ENCODE assay signal across 8 cellular contexts in the genomic region with DNA sequence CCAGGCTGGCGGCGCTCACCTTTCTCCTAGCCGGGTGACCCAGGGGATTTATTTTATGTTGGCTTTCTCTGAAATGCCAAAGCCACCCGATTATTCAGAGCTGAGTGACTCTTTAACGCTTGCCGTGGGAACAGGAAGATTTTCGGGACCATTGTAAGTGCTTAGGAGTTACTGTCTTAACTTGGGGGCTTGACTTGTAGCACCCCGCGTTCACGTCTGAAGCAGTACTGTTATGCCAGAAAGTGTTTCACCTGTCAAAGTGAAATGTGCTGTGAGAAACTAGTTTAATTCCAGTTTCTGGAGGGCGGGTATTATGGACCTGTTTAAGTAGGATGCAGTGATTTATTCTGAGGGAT. TPM values are rescaled to one million over a fixed set of nuclear protein-coding genes. Genes with fewer than 3 reads are reported as not detected.
DNase-seq lines count a peak whose midpoint lies in the region; ATAC-seq, FAIRE-seq and TF ChIP-seq lines count a peak whose summit lies in the region.

No MANE protein-coding gene starts in this region.

- H3K79me2 ChIP-seq in GM12878 (ENCODE audit: control insufficient read depth, insufficient read depth, low read length): peaks cover 29% of the 10 kb centered on the region

- peak overlapping the region; percentile 81 for H3K27ac Mint-ChIP-seq in Calu3 (ENCODE audit: unreplicated experiment)

- ATAC-seq in HG03159 (IDR thresholded peaks at IDR 0.05; ENCODE audit: unreplicated experiment) (peak; percentile 1), GM12878 (no peak), lower lobe of right lung (no peak), upper lobe of right lung (no peak), HG02610 (IDR thresholded peaks at IDR 0.05; ENCODE audit: unreplicated experiment) (no peak)

- no peak for TF ChIP-seq RAD21 in GM12878 (IDR thresholded peaks at IDR 0.05; ENCODE audit: insufficient read depth, low read depth, low read length)

- H2AFZ ChIP-seq in GM12878 (ENCODE audit: control insufficient read depth, low read depth, low read length): peak overlapping the region; percentile 96

- 2% methylated on average over 11 of the region's 11 CpGs for WGBS in GM12878 (ENCODE audit: insufficient coverage, insufficient replicate concordance, low lambda C conversion rate, missing lambda C conversion rate)

- peak overlapping the region; percentile 88 for H3K4me2 ChIP-seq in GM12878 (ENCODE audit: control insufficient read depth, insufficient read depth)

- H3K4me3 ChIP-seq in GM12878: peak overlapping the region; percentile 87
- H3K4me3 ChIP-seq in lower lobe of right lung: peak overlapping the region; percentile 97
- peak overlapping the region; percentile 95 for H3K4me3 ChIP-seq in upper lobe of right lung

- peaks cover 9% of the 10 kb centered on the region for H3K4me1 ChIP-seq in GM12878 (ENCODE audit: control insufficient read depth, insufficient read depth, low read length)
- peaks cover 32% of the 10 kb centered on the region for H3K4me1 ChIP-seq in lower lobe of right lung
- peaks cover 29% of the 10 kb centered on the region for H3K4me1 ChIP-seq in upper lobe of right lung

- no peaks in the 10 kb centered on the region; a peak in 1 of 4 replicates for H3K36me3 ChIP-seq in GM12878 (ENCODE audit: control insufficient read depth in 2 of 2, insufficient read depth in 2 of 2, low read length in 1 of 2)
- peaks cover 50% of the 10 kb centered on the region for H3K36me3 ChIP-seq in lower lobe of right lung
- peaks cover 33% of the 10 kb centered on the region for H3K36me3 ChIP-seq in upper lobe of right lung

- DNase-seq in Calu3 (no peak), GM12878 (ENCODE audit: low read depth, low spot score) (no peak), lower lobe of right lung (no peak), upper lobe of right lung (no peak), GM03348 (ENCODE audit: low spot score) (no peak), NCI-H69 (lab: John Stamatoyannopoulos, UW) (no peak)

- no peaks in the 10 kb centered on the region for H4K20me1 ChIP-seq in GM12878 (ENCODE audit: control insufficient read depth, insufficient read depth)

- POLR2A ChIA-PET in GM12878 (lab: Charles Lee): interaction anchor here (0.5 to 3.6 kb wide), 10 partner anchors 9 to 191 kb away, joined by 3 to 38 read pairs (median 4); a partner anchor contains a TSS

- H3K27me3 Mint-ChIP-seq in Calu3 (ENCODE audit: unreplicated experiment): no peaks in the 10 kb centered on the region

- no peak for TF ChIP-seq POLR2A in GM12878 (IDR thresholded peaks at IDR 0.05; ENCODE audit: low read depth, low read length)

- FAIRE-seq in GM12878 (lab: Jason Lieb, UNC): no peak

- intact Hi-C loops in Calu3 (cut with micrococcal nuclease; ENCODE audit: unreplicated experiment) (no loop called here), GM12878 (cut with micrococcal nuclease; ENCODE audit: unreplicated experiment) (loop anchor here (1.0 kb wide), 1 partner anchor 22 kb away; a partner anchor contains a TSS), lower lobe of right lung (cut with DNase I) (no loop called here), upper lobe of right lung (cut with DNase I) (no loop called here)

- RAD21 ChIA-PET in GM12878 (lab: Charles Lee; ENCODE audit: unreplicated experiment): interaction anchor here (0.7 to 3.9 kb wide), 16 partner anchors 10 to 349 kb away, joined by 3 to 51 read pairs (median 5); a partner anchor contains a TSS

- peaks cover 16% of the 10 kb centered on the region for H3K4me1 Mint-ChIP-seq in Calu3 (ENCODE audit: low read depth, unreplicated experiment)

- peak overlapping the region; percentile 82 for H3K4me3 Mint-ChIP-seq in Calu3 (ENCODE audit: low read depth, unreplicated experiment)

- H3K9ac ChIP-seq in GM12878 (ENCODE audit: control insufficient read depth, insufficient read depth, low read length): peak overlapping the region; percentile 93

- no peak for TF ChIP-seq CTCF in Calu3 (IDR thresholded peaks at IDR 0.05; ENCODE audit: unreplicated experiment)
- no peak for TF ChIP-seq CTCF in GM12878 (IDR thresholded peaks at IDR 0.05 in 2 of 3, conservative IDR thresholded peaks at IDR 0.05 in 1 of 3; ENCODE audit: control insufficient read depth in 2 of 3, extremely low read depth in 1 of 3, insufficient read depth in 1 of 3, low read depth in 3 of 3, low read length in 3 of 3)
- no peak for TF ChIP-seq CTCF in lower lobe of right lung (IDR thresholded peaks at IDR 0.05)
- no peak for TF ChIP-seq CTCF in upper lobe of right lung (IDR thresholded peaks at IDR 0.05)

- SMC1A ChIA-PET in GM12878 (lab: Charles Lee; ENCODE audit: uncharacterized antibody, unreplicated experiment): interaction anchor here (1.4 to 3.9 kb wide), 4 partner anchors 12 to 21 kb away, joined by 3 to 29 read pairs (median 8); a partner anchor contains a TSS

- H3K27me3 ChIP-seq in GM12878 (replicated peaks in 1 of 2; ENCODE audit: control insufficient read depth in 2 of 2, insufficient read depth in 2 of 2, low read length in 1 of 2) (no peaks in the 10 kb centered on the region), lower lobe of right lung (ENCODE audit: low read depth) (no peaks in the 10 kb centered on the region), upper lobe of right lung (no peaks in the 10 kb centered on the region)

- no peak for TF ChIP-seq EP300 in GM12878 (IDR thresholded peaks at IDR 0.05; ENCODE audit: borderline replicate concordance in 1 of 2, control insufficient read depth in 1 of 2, low read depth in 2 of 2, low read length in 2 of 2)

- no peaks in the 10 kb centered on the region for H3K9me3 ChIP-seq in GM12878 (replicated peaks; ENCODE audit: control insufficient read depth, insufficient read depth, low read length)
- no peaks in the 10 kb centered on the region for H3K9me3 ChIP-seq in lower lobe of right lung
- H3K9me3 ChIP-seq in upper lobe of right lung: no peaks in the 10 kb centered on the region

- peaks cover 30% of the 10 kb centered on the region for H3K36me3 Mint-ChIP-seq in Calu3 (ENCODE audit: insufficient read depth, unreplicated experiment)

- CTCF ChIA-PET in Calu3 (lab: Charles Lee) (interaction anchor here (1.0 to 1.2 kb wide), 2 partner anchors 22 to 300 kb away, joined by 3 to 5 read pairs; a partner anchor contains a TSS), GM12878 (lab: Yijun Ruan, JAX) (interaction anchor here (0.7 to 5.3 kb wide), 7 partner anchors 9 to 71 kb away, joined by 3 to 48 read pairs (median 9); a partner anchor contains a TSS)

- in situ Hi-C loops in GM12878 (cut with MboI): no loop called here

- H3K27ac ChIP-seq in GM12878 (ENCODE audit: control insufficient read depth, insufficient read depth): peak overlapping the region; percentile 73
- peak overlapping the region; percentile 98 for H3K27ac ChIP-seq in lower lobe of right lung
- H3K27ac ChIP-seq in upper lobe of right lung: peak overlapping the region; percentile 97

- H3K9me3 Mint-ChIP-seq in Calu3 (ENCODE audit: low read depth, unreplicated experiment): no peaks in the 10 kb centered on the region

- BruUV-seq in Calu3 (replicated peaks; lab: Mats Ljungman, UMichigan) (no TSS peak), GM12878 (replicated peaks; lab: Mats Ljungman, UMichigan) (no TSS peak)

RNA-seq across cellular contexts. Expression of a gene that starts 0.2 kb away (rescaled TPM):
- 21.3 and 22.7 TPM in 2 replicates for total RNA-seq in Calu3 (2022)
- 16.2 and 18.2 TPM in 2 replicates for total RNA-seq in GM12878 (2013; cell fraction: nucleolus; rRNA removed)
- total RNA-seq in GM12878 (2014; rRNA removed): 12.6 and 14.8 TPM in 2 replicates
- 10.9 and 14.4 TPM in 2 replicates for total RNA-seq in GM12878 (2014; rRNA removed; fragmentation: Illumina TruSeq; extraction: Trizol)
- 15.4 and 16.6 TPM in 2 replicates for total RNA-seq in GM12878 (2021)
- 13.1 TPM for polyA plus RNA-seq in GM12878 (2011; ENCODE audit: low read depth)
- 29.5 and 34.7 TPM in 2 replicates for polyA plus RNA-seq in GM12878 (2011; rRNA removed)
- 12.5 and 17.6 TPM in 2 replicates for polyA plus RNA-seq in GM12878 (2011; cell fraction: cytosol; rRNA removed)
- 8.6 and 12.3 TPM in 2 replicates for polyA plus RNA-seq in GM12878 (2011; cell fraction: nucleus; rRNA removed)
- 12.0 and 12.7 TPM in 2 replicates for polyA plus RNA-seq in GM12878 (2012)
- polyA plus RNA-seq in GM12878 (2014; fragmentation: Illumina TruSeq; extraction: Trizol): 16.0 and 24.1 TPM in 2 replicates
- polyA plus RNA-seq in GM12878 (2014; fragmentation: Nextera tagmentation; extraction: Ambion mirVana): 10 to 100 TPM; 33.4 to 34.5 TPM
- 11.1 and 11.9 TPM in 2 replicates for polyA plus RNA-seq in GM12878 (2014; rRNA removed)
- polyA plus RNA-seq in GM12878 (2016; fragmentation: Nextera tagmentation; extraction: Ambion mirVana): 10 to 100 TPM; 26.5 to 30.1 TPM
- polyA minus RNA-seq in GM12878 (2011; rRNA and poly(A)+ RNA removed): 12.7 and 13.1 TPM in 2 replicates
- 0.94 and 7.8 TPM in 2 replicates for polyA minus RNA-seq in GM12878 (2011; cell fraction: cytosol; rRNA and poly(A)+ RNA removed)
- 7.9 and 12.0 TPM in 2 replicates for polyA minus RNA-seq in GM12878 (2011; cell fraction: nucleus; rRNA and poly(A)+ RNA removed)
- 43.9 TPM for total RNA-seq in lower lobe of right lung
- total RNA-seq in upper lobe of right lung: 33.0 TPM

RNA-seq across cellular contexts. Expression of a gene that starts 0.6 kb away (rescaled TPM):
- total RNA-seq in Calu3 (2022) (20.0 and 23.4 TPM in 2 replicates), GM12878 (2014; rRNA removed) (14.2 and 18.1 TPM in 2 replicates), GM12878 (2014; rRNA removed; fragmentation: Illumina TruSeq; extraction: Trizol) (11.9 and 13.5 TPM in 2 replicates), GM12878 (2021) (12.1 and 12.5 TPM in 2 replicates), lower lobe of right lung (30.3 TPM), upper lobe of right lung (34.2 TPM)
- 24.9 and 26.0 TPM in 2 replicates for total RNA-seq in GM12878 (2013; cell fraction: nucleolus; rRNA removed)
- polyA plus RNA-seq in GM12878 (2011; ENCODE audit: low read depth): 15.7 TPM
- polyA plus RNA-seq in GM12878 (2011; rRNA removed) (51.9 and 59.0 TPM in 2 replicates), GM12878 (2014; fragmentation: Illumina TruSeq; extraction: Trizol) (10.3 and 13.8 TPM in 2 replicates), GM12878 (2014; fragmentation: Nextera tagmentation; extraction: Ambion mirVana) (1 to 10 TPM; 3.1 to 5.2 TPM), GM12878 (2014; rRNA removed) (15.4 and 17.2 TPM in 2 replicates), GM12878 (2016; fragmentation: Nextera tagmentation; extraction: Ambion mirVana) (1 to 10 TPM; 7.7 to 8.0 TPM)
- polyA plus RNA-seq in GM12878 (2011; cell fraction: cytosol; rRNA removed): 34.8 and 37.1 TPM in 2 replicates
- 19.4 and 23.4 TPM in 2 replicates for polyA plus RNA-seq in GM12878 (2011; cell fraction: nucleus; rRNA removed)
- 17.4 and 18.1 TPM in 2 replicates for polyA plus RNA-seq in GM12878 (2012)
- polyA minus RNA-seq in GM12878 (2011; rRNA and poly(A)+ RNA removed): 18.0 and 20.8 TPM in 2 replicates
- polyA minus RNA-seq in GM12878 (2011; cell fraction: cytosol; rRNA and poly(A)+ RNA removed): 10.0 and 10.5 TPM in 2 replicates
- 10.6 and 13.4 TPM in 2 replicates for polyA minus RNA-seq in GM12878 (2011; cell fraction: nucleus; rRNA and poly(A)+ RNA removed)

RNA-seq across cellular contexts. Expression of a gene that starts 21.6 kb away (rescaled TPM):
- total RNA-seq in Calu3 (2022) (13.3 and 13.5 TPM in 2 replicates), GM12878 (2014; rRNA removed) (33.4 and 37.0 TPM in 2 replicates), GM12878 (2014; rRNA removed; fragmentation: Illumina TruSeq; extraction: Trizol) (29.2 and 32.6 TPM in 2 replicates), GM12878 (2021) (18.5 and 21.6 TPM in 2 replicates), lower lobe of right lung (12.9 TPM), upper lobe of right lung (10.5 TPM)
- total RNA-seq in GM12878 (2013; cell fraction: nucleolus; rRNA removed): 6.7 and 10.1 TPM in 2 replicates
- polyA plus RNA-seq in GM12878 (2011; ENCODE audit: low read depth): 4.7 TPM
- polyA plus RNA-seq in GM12878 (2011; rRNA removed) (40.3 and 59.8 TPM in 2 replicates), GM12878 (2014; fragmentation: Illumina TruSeq; extraction: Trizol) (27.2 and 30.5 TPM in 2 replicates), GM12878 (2014; fragmentation: Nextera tagmentation; extraction: Ambion mirVana) (10 to 100 TPM; 25.9 to 31.2 TPM), GM12878 (2014; rRNA removed) (34.5 and 35.2 TPM in 2 replicates), GM12878 (2016; fragmentation: Nextera tagmentation; extraction: Ambion mirVana) (10 to 100 TPM; 53.6 to 59.0 TPM)
- 12.3 and 14.2 TPM in 2 replicates for polyA plus RNA-seq in GM12878 (2011; cell fraction: cytosol; rRNA removed)
- polyA plus RNA-seq in GM12878 (2011; cell fraction: nucleus; rRNA removed): 14.3 and 15.4 TPM in 2 replicates
- 13.2 and 14.7 TPM in 2 replicates for polyA plus RNA-seq in GM12878 (2012)
- polyA minus RNA-seq in GM12878 (2011; rRNA and poly(A)+ RNA removed): 6.2 and 6.9 TPM in 2 replicates
- polyA minus RNA-seq in GM12878 (2011; cell fraction: cytosol; rRNA and poly(A)+ RNA removed): 5.7 and 7.5 TPM in 2 replicates
- 6.9 and 10.0 TPM in 2 replicates for polyA minus RNA-seq in GM12878 (2011; cell fraction: nucleus; rRNA and poly(A)+ RNA removed)

RNA-seq across cellular contexts. Expression of a gene that starts 21.7 kb away (rescaled TPM):
- total RNA-seq in Calu3 (2022) (16.3 and 20.3 TPM in 2 replicates), GM12878 (2014; rRNA removed) (59.5 and 60.0 TPM in 2 replicates), GM12878 (2014; rRNA removed; fragmentation: Illumina TruSeq; extraction: Trizol) (32.2 and 33.4 TPM in 2 replicates), GM12878 (2021) (33.1 and 36.6 TPM in 2 replicates), lower lobe of right lung (14.5 TPM), upper lobe of right lung (13.8 TPM)
- 19.5 and 23.5 TPM in 2 replicates for total RNA-seq in GM12878 (2013; cell fraction: nucleolus; rRNA removed)
- 20.3 TPM for polyA plus RNA-seq in GM12878 (2011; ENCODE audit: low read depth)
- polyA plus RNA-seq in GM12878 (2011; rRNA removed) (85.6 and 99.2 TPM in 2 replicates), GM12878 (2014; fragmentation: Illumina TruSeq; extraction: Trizol) (47.3 and 59.0 TPM in 2 replicates), GM12878 (2014; fragmentation: Nextera tagmentation; extraction: Ambion mirVana) (10 to 100 TPM; 14.3 to 20.8 TPM), GM12878 (2014; rRNA removed) (52.6 and 67.0 TPM in 2 replicates), GM12878 (2016; fragmentation: Nextera tagmentation; extraction: Ambion mirVana) (10 to 100 TPM; 63.3 to 66.7 TPM)
- polyA plus RNA-seq in GM12878 (2011; cell fraction: cytosol; rRNA removed): 53.5 and 53.8 TPM in 2 replicates
- polyA plus RNA-seq in GM12878 (2011; cell fraction: nucleus; rRNA removed): 40.5 and 45.1 TPM in 2 replicates
- 23.0 and 28.6 TPM in 2 replicates for polyA plus RNA-seq in GM12878 (2012)
- polyA minus RNA-seq in GM12878 (2011; rRNA and poly(A)+ RNA removed): 42.2 and 43.7 TPM in 2 replicates
- 26.9 and 29.5 TPM in 2 replicates for polyA minus RNA-seq in GM12878 (2011; cell fraction: cytosol; rRNA and poly(A)+ RNA removed)
- 22.7 and 26.8 TPM in 2 replicates for polyA minus RNA-seq in GM12878 (2011; cell fraction: nucleus; rRNA and poly(A)+ RNA removed)
